ENCODE assay signal across 29 cellular contexts in the genomic region with DNA sequence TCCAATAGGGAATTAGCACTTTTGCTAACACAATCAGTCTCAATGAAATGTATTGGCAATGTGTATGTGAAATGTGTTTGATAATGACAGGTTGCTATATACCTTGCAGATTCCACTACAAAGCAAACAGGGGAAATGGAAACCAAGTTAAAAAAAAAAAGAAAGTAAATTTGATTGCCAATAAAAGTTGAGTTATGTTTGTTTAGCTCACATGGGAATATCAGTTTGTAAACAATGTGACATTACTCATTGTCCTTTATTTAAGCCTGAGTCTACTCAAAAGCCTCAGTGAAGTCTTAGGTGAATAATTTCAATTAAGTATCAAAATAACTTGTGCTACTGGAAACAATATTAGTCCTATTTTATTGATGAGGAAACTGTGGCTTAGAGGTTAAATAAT.
"Had no signal": no experiment of that assay in that cellular context is flagged by ENCODE, and none has a peak within 500 bp of the region (broad histone marks: within the 10 kb centered on the region; RNA-seq: fewer than 3 reads in every experiment).

No MANE protein-coding gene starts in this region.

- H3K27ac Mint-ChIP-seq: activated CD4-positive, alpha-beta T cell treated with anti-CD3 and anti-CD28 coated beads for 36 hours; activated CD8-positive, alpha-beta memory T cell treated with anti-CD3 and anti-CD28 coated beads, Interleukin-2, amount 10 ng/mL, durations not matched to agents 7 days and 5 days; activated CD8-positive, alpha-beta T cell treated with anti-CD3 and anti-CD28 coated beads, Interleukin-2, amount 10 ng/mL, durations not matched to agents 7 days and 5 days; activated naive CD8-positive, alpha-beta T cell; brain; immature natural killer cell; progenitor cell of endocrine pancreas had no signal

- H3K36me3 Mint-ChIP-seq: activated CD8-positive, alpha-beta memory T cell treated with anti-CD3 and anti-CD28 coated beads, Interleukin-2, amount 10 ng/mL, durations not matched to agents 7 days and 5 days; activated naive CD8-positive, alpha-beta T cell; immature natural killer cell had no signal

- ATAC-seq: activated CD4-positive, alpha-beta T cell treated with anti-CD3 and anti-CD28 coated beads for 36 hours; activated CD8-positive, alpha-beta memory T cell treated with anti-CD3 and anti-CD28 coated beads, Interleukin-2, amount 10 ng/mL, durations not matched to agents 7 days and 5 days; activated CD8-positive, alpha-beta T cell treated with anti-CD3 and anti-CD28 coated beads, Interleukin-2, amount 10 ng/mL, durations not matched to agents 7 days and 5 days; gastroesophageal sphincter; heart left ventricle; left colon; right lobe of liver; stimulated activated naive CD8-positive, alpha-beta T cell treated with anti-CD3 and anti-CD28 coated beads, Interleukin-15, Interleukin-2, amounts not matched to agents 100 U/mL and 50 U/mL, for 24 hours had no signal

- DNase-seq: activated CD4-positive, alpha-beta T cell treated with anti-CD3 and anti-CD28 coated beads for 36 hours; activated CD4-positive, CD25-positive, alpha-beta regulatory T cell; activated CD8-positive, alpha-beta memory T cell treated with anti-CD3 and anti-CD28 coated beads, Interleukin-2, amount 10 ng/mL, durations not matched to agents 7 days and 5 days; activated CD8-positive, alpha-beta T cell treated with anti-CD3 and anti-CD28 coated beads, Interleukin-2, amount 10 ng/mL, durations not matched to agents 7 days and 5 days; activated naive CD4-positive, alpha-beta T cell; activated T-cell treated with anti-CD3 and anti-CD28 coated beads, Interleukin-2, amount 50 U/mL, for 48 hours; adrenal gland; dorsolateral prefrontal cortex; effector memory CD4-positive, alpha-beta T cell; erythroblast; heart left ventricle; hypothalamus; immature natural killer cell; kidney; left colon; mammary epithelial cell; nephron progenitor cell; right lobe of liver; stimulated activated CD4-positive, alpha-beta T cell treated with anti-CD3 and anti-CD28 coated beads, Interleukin-4, amount 100 ng/mL, for 1 hour; stimulated activated naive CD8-positive, alpha-beta T cell treated with anti-CD3 and anti-CD28 coated beads, Interleukin-15, Interleukin-2, amounts not matched to agents 100 U/mL and 50 U/mL, for 24 hours; testis; trophoblast cell had no signal

- H3K4me3 ChIP-seq: adrenal gland, ascending aorta, cardiac muscle cell, coronary artery, dorsolateral prefrontal cortex, gastroesophageal sphincter, heart left ventricle, right lobe of liver, testis had no signal
